Comparison of ENCODE assay signal across 7 cellular contexts in the genomic region with DNA sequence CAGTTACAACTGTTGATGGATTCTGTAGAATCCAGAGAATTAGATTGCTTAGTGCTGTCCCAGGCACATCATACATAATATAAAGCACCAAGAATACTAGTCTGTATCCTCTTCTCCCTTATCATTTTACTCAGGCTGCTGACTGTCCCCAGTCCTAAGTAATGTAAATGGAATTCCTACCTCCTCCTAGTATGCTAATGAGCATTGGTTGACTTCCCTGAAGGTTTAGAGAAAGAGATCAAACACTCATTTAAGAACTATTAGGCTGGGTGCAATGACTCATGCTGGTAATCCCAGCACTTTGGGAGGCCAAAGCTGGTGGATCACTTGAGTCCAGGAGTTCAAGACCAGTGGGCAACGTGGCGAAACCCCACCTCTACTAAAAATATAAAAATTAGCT. TPM values are rescaled to one million over a fixed set of nuclear protein-coding genes. Genes with fewer than 3 reads are reported as not detected.
A peak's percentile ranks its signal among the peaks of the same experiment; 100 is the strongest.
DNase-seq lines count a peak whose midpoint lies in the region; ATAC-seq, FAIRE-seq and TF ChIP-seq lines count a peak whose summit lies in the region.
"Not testable (repeated sequence)": the region's sequence is repeated elsewhere in the genome, so short reads cannot be mapped to it uniquely, and the experiment has no call there.

No MANE protein-coding gene starts in this region.

- not testable (repeated sequence) for H3K4me1 ChIP-seq in GM23338 (ENCODE audit: insufficient read depth); RWPE2 (ENCODE audit: insufficient read depth, poor library complexity, severe bottlenecking); foreskin keratinocyte

- DNase-seq in D721Med (ENCODE audit: insufficient read length, low spot score); GM23338 (ENCODE audit: low spot score); RWPE2 (ENCODE audit: low spot score); bronchial epithelial cell (ENCODE audit: low read depth); foreskin keratinocyte: not testable (repeated sequence)
- peak; percentile 70 for DNase-seq in HFFc6
- peak; percentile 1 for DNase-seq in activated CD4-positive, alpha-beta T cell treated with anti-CD3 and anti-CD28 coated beads, Interleukin-2, amount 10 ng/mL, durations not matched to agents 24 days and 14 days

- not testable (repeated sequence) for H2AFZ ChIP-seq in GM23338

- H3K36me3 Mint-ChIP-seq in GM23338 (ENCODE audit: low read depth); HFFc6 (ENCODE audit: low read depth); activated CD4-positive, alpha-beta T cell treated with anti-CD3 and anti-CD28 coated beads, Interleukin-2, amount 10 ng/mL, durations not matched to agents 24 days and 14 days (ENCODE audit: low read depth): not testable (repeated sequence)

- H3K9me3 ChIP-seq in RWPE2 (ENCODE audit: severe bottlenecking): not testable (repeated sequence)

- not testable (repeated sequence) for H3K27me3 ChIP-seq in GM23338 (ENCODE audit: insufficient read depth); RWPE2 (ENCODE audit: insufficient read depth, poor library complexity, severe bottlenecking); bronchial epithelial cell (ENCODE audit: control insufficient read depth, insufficient read depth, low read length); foreskin keratinocyte

- H3K4me3 Mint-ChIP-seq in GM23338; HFFc6; activated CD4-positive, alpha-beta T cell treated with anti-CD3 and anti-CD28 coated beads, Interleukin-2, amount 10 ng/mL, durations not matched to agents 24 days and 14 days: not testable (repeated sequence)

- H3K4me1 Mint-ChIP-seq in GM23338; HFFc6 (ENCODE audit: low read depth); activated CD4-positive, alpha-beta T cell treated with anti-CD3 and anti-CD28 coated beads, Interleukin-2, amount 10 ng/mL, durations not matched to agents 24 days and 14 days: not testable (repeated sequence)

- intact Hi-C loops in activated CD4-positive, alpha-beta T cell treated with anti-CD3 and anti-CD28 coated beads, Interleukin-2, amount 10 ng/mL, durations not matched to agents 24 days and 14 days (cut with micrococcal nuclease): not testable (repeated sequence)

- not testable (repeated sequence) for H4K20me1 ChIP-seq in GM23338 (replicated peaks; ENCODE audit: insufficient read depth)

- not testable (repeated sequence) for H3K9me2 ChIP-seq in GM23338 (ENCODE audit: insufficient read depth)

- H3K9me3 Mint-ChIP-seq in GM23338; HFFc6; activated CD4-positive, alpha-beta T cell treated with anti-CD3 and anti-CD28 coated beads, Interleukin-2, amount 10 ng/mL, durations not matched to agents 24 days and 14 days: not testable (repeated sequence)

- not testable (repeated sequence) for H3K27ac Mint-ChIP-seq in GM23338; HFFc6; activated CD4-positive, alpha-beta T cell treated with anti-CD3 and anti-CD28 coated beads, Interleukin-2, amount 10 ng/mL, durations not matched to agents 24 days and 14 days

- H3K27me3 Mint-ChIP-seq in GM23338 (ENCODE audit: insufficient read depth, low read depth, poor library complexity); HFFc6 (ENCODE audit: insufficient read depth); activated CD4-positive, alpha-beta T cell treated with anti-CD3 and anti-CD28 coated beads, Interleukin-2, amount 10 ng/mL, durations not matched to agents 24 days and 14 days: not testable (repeated sequence)

- FAIRE-seq in D721Med (lab: Jason Lieb, UNC) (peak; percentile 90), bronchial epithelial cell (lab: Jason Lieb, UNC) (peak; percentile 99)

- not testable (repeated sequence) for H3K4me2 ChIP-seq in GM23338

- H3K79me2 ChIP-seq in GM23338 (replicated peaks; ENCODE audit: insufficient read depth): not testable (repeated sequence)

- H3K36me3 ChIP-seq in GM23338 (ENCODE audit: insufficient read depth); RWPE2 (ENCODE audit: low read depth); bronchial epithelial cell (ENCODE audit: control insufficient read depth, insufficient read depth, low read length): not testable (repeated sequence)

- not testable (repeated sequence) for TF ChIP-seq CTCF in D721Med (IDR thresholded peaks at IDR 0.05; ENCODE audit: insufficient read depth, missing control alignments); GM23338 (conservative IDR thresholded peaks at IDR 0.05; ENCODE audit: low read depth in 2 of 2); HFFc6 (IDR thresholded peaks at IDR 0.05); RWPE2 (IDR thresholded peaks at IDR 0.05; ENCODE audit: poor library complexity, severe bottlenecking); bronchial epithelial cell (IDR thresholded peaks at IDR 0.05; ENCODE audit: insufficient read depth, low read length, severe bottlenecking); foreskin keratinocyte (conservative IDR thresholded peaks at IDR 0.05)

- ATAC-seq in GM23338: peak; percentile 95
- ATAC-seq in RWPE2 (ENCODE audit: low read depth): peak; percentile 45; the same call in 1 of the 3 replicates
- peak; percentile 75 for ATAC-seq in foreskin keratinocyte

- H3K4me3 ChIP-seq in GM23338; RWPE2 (ENCODE audit: severe bottlenecking); bronchial epithelial cell (ENCODE audit: low read depth, low read length): not testable (repeated sequence)

- not testable (repeated sequence) for H3F3A ChIP-seq in GM23338 (replicated peaks; ENCODE audit: low read depth)

- H3K27ac ChIP-seq in GM23338 (ENCODE audit: low read depth); RWPE2 (ENCODE audit: poor library complexity, severe bottlenecking); foreskin keratinocyte: not testable (repeated sequence)

RNA-seq across cellular contexts. Expression of a gene that starts 37.0 kb away (rescaled TPM):
- total RNA-seq in GM23338 (2014; rRNA removed; shearing (Covaris generic)): 23.8 and 26.5 TPM in 2 replicates
- polyA plus RNA-seq in GM23338 (2016; fragmentation: Nextera tagmentation; extraction: Ambion mirVana) (9.5 and 12.5 TPM in 2 replicates), foreskin keratinocyte (7.2 and 8.1 TPM in 2 replicates)
- total RNA-seq in HFFc6 (2021; fragmentation: NEBNext Ultra II Directional; extraction: Animal tissue kit (Norgen Biotek cat#: 25700)): 100 to 1,000 TPM in 5 of 6 experiments, 10 to 100 TPM in 1; 87.7 to 118 (median 113) TPM
- 28.1 and 32.7 TPM in 2 replicates for total RNA-seq in activated CD4-positive, alpha-beta T cell treated with anti-CD3 and anti-CD28 coated beads, Interleukin-2, amount 10 ng/mL, durations not matched to agents 24 days and 14 days
- total RNA-seq in bronchial epithelial cell (21.9 and 32.0 TPM in 2 replicates), foreskin keratinocyte (19.4 and 21.2 TPM in 2 replicates)

RNA-seq across cellular contexts. Expression of a gene that starts 48.0 kb away (rescaled TPM):
- 24.4 and 47.1 TPM in 2 replicates for total RNA-seq in GM23338 (2014; rRNA removed; shearing (Covaris generic))
- polyA plus RNA-seq in GM23338 (2016; fragmentation: Nextera tagmentation; extraction: Ambion mirVana): 21.0 and 23.6 TPM in 2 replicates
- total RNA-seq in HFFc6 (2021; fragmentation: NEBNext Ultra II Directional; extraction: Animal tissue kit (Norgen Biotek cat#: 25700)): 10 to 100 TPM in 1 of 6 experiments, 1 to 10 TPM in 5; 7.7 to 10.4 (median 8.2) TPM
- total RNA-seq in activated CD4-positive, alpha-beta T cell treated with anti-CD3 and anti-CD28 coated beads, Interleukin-2, amount 10 ng/mL, durations not matched to agents 24 days and 14 days: 21.3 and 23.5 TPM in 2 replicates
- 1.5 and 2.9 TPM in 2 replicates for total RNA-seq in bronchial epithelial cell
- total RNA-seq in foreskin keratinocyte: 4.8 and 6.4 TPM in 2 replicates
- polyA plus RNA-seq in foreskin keratinocyte: 1.3 and 2.1 TPM in 2 replicates

Comparison
In these comparisons a context has a peak if more than half of its experiments do, and no peak if none do; other contexts are left out.
1. ATAC-seq: peak in every context shown above with its lines; median percentile 95 in GM23338; 75 in foreskin keratinocyte; 45 in RWPE2.